ENCODE assay signal across 14 cellular contexts in the genomic region with DNA sequence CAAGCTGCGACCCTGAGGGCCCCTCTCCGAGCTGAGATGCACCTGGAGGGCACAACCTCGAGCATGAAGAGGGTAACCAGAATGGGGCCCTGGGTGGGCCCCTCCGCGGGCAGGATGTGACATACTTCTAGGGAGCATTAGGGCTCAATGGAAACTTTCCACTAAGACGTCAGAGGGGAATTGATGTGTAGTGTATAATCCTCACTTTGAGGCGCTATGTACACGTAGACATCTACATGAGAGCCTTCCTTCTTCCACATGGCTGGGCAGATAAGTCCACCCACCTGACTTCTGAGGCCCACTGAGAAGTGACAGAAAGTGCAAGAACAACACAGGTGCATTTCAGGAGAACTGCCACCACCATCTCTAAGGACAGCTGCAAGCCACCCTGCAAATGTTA.
DNase-seq lines count a peak whose midpoint lies in the region; ATAC-seq and TF ChIP-seq lines count a peak whose summit lies in the region.
"Had no signal": no experiment of that assay in that cellular context is flagged by ENCODE, and none has a peak within 500 bp of the region (broad histone marks: within the 10 kb centered on the region; RNA-seq: fewer than 3 reads in every experiment).

No MANE protein-coding gene starts in this region.

- TF ChIP-seq EP300 in stomach (IDR thresholded peaks at IDR 0.05), result no peak

- H3K27me3 ChIP-seq in stomach (no peaks in the 10 kb centered on the region), HAP-1 (ENCODE audit: low read depth) (no peaks in the 10 kb centered on the region)

- H3K27ac Mint-ChIP-seq in activated naive CD8-positive, alpha-beta T cell treated with anti-CD3 and anti-CD28 coated beads, Interleukin-2, amount 10 ng/mL, durations not matched to agents 7 days and 5 days, result peak overlapping the region; percentile 9
- H3K27ac Mint-ChIP-seq: endodermal cell, T-cell had no signal

- H3K9me3 Mint-ChIP-seq in activated naive CD8-positive, alpha-beta T cell treated with anti-CD3 and anti-CD28 coated beads, Interleukin-2, amount 10 ng/mL, durations not matched to agents 7 days and 5 days, result no peaks in the 10 kb centered on the region
- H3K9me3 Mint-ChIP-seq: endodermal cell, H9, T-cell had no signal

- ATAC-seq in GM18499 (IDR thresholded peaks at IDR 0.05; ENCODE audit: insufficient read depth, unreplicated experiment), result peak; percentile 57
- peak; percentile 66 for ATAC-seq in GM21390 (IDR thresholded peaks at IDR 0.05; ENCODE audit: unreplicated experiment)
- ATAC-seq in HG03103 (IDR thresholded peaks at IDR 0.05; ENCODE audit: low read depth, unreplicated experiment), result peak; percentile 56
- ATAC-seq in activated naive CD8-positive, alpha-beta T cell treated with anti-CD3 and anti-CD28 coated beads, Interleukin-2, amount 10 ng/mL, durations not matched to agents 7 days and 5 days (ENCODE audit: low read depth), result peak; percentile 31
- no peak for ATAC-seq in HG03097 (IDR thresholded peaks at IDR 0.05; ENCODE audit: low FRiP score, unreplicated experiment)

- intact Hi-C loops in stomach (cut with DNase I; ENCODE audit: low total_unique reads), result no loop called here

- H3K36me3 ChIP-seq in stomach (peaks cover 0 to 8% (median 6%) of the 10 kb centered on the region in 4 donors), HAP-1 (replicated peaks) (no peaks in the 10 kb centered on the region; the same call in 1 of the 2 replicates)

- DNase-seq in activated naive CD8-positive, alpha-beta T cell treated with anti-CD3 and anti-CD28 coated beads, Interleukin-2, amount 10 ng/mL, durations not matched to agents 7 days and 5 days, result no peak
- no peak for DNase-seq in stomach
- DNase-seq in NCI-H2081 (lab: John Stamatoyannopoulos, UW), result no peak
- DNase-seq in HAP-1 (ENCODE audit: low spot score in 2 of 2), result no peak
- DNase-seq: endodermal cell, H9, kidney, NCI-H187, retina, T-cell had no signal

- H3K27ac ChIP-seq in stomach, result peak overlapping the region in 1 of 5 donors; percentile 76

- no peak for TF ChIP-seq CTCF in stomach (IDR thresholded peaks at IDR 0.05)

- in situ Hi-C loops in HAP-1 (cut with MboI; ENCODE audit: low sequenced_read_pairs), result no loop called here

- TF ChIP-seq POLR2A in stomach (IDR thresholded peaks at IDR 0.05), result no peak

- H3K9me3 ChIP-seq in stomach (no peaks in the 10 kb centered on the region), HAP-1 (no peaks in the 10 kb centered on the region)

- POLR2A ChIA-PET in activated naive CD8-positive, alpha-beta T cell treated with anti-CD3 and anti-CD28 coated beads, Interleukin-2, amount 10 ng/mL, durations not matched to agents 7 days and 5 days (lab: Charles Lee), result no interaction called here

- H3K4me1 ChIP-seq in stomach (peaks cover 38 to 69% (median 50%) of the 10 kb centered on the region in 4 donors), HAP-1 (no peaks in the 10 kb centered on the region)

- H3K36me3 Mint-ChIP-seq in activated naive CD8-positive, alpha-beta T cell treated with anti-CD3 and anti-CD28 coated beads, Interleukin-2, amount 10 ng/mL, durations not matched to agents 7 days and 5 days, result peaks cover 1% of the 10 kb centered on the region

- peaks cover 26% of the 10 kb centered on the region for H3K4me1 Mint-ChIP-seq in activated naive CD8-positive, alpha-beta T cell treated with anti-CD3 and anti-CD28 coated beads, Interleukin-2, amount 10 ng/mL, durations not matched to agents 7 days and 5 days

- H3K4me3 ChIP-seq in stomach (no peak overlapping the region), HAP-1 (no peak overlapping the region)

- no peak overlapping the region for H3K4me3 Mint-ChIP-seq in activated naive CD8-positive, alpha-beta T cell treated with anti-CD3 and anti-CD28 coated beads, Interleukin-2, amount 10 ng/mL, durations not matched to agents 7 days and 5 days
- H3K4me3 Mint-ChIP-seq: endodermal cell, H9, T-cell had no signal

- 66 to 81% (median 72%) methylated on average over 6 to 8 of the region's 8 CpGs for WGBS in stomach, 5 donors

- no peaks in the 10 kb centered on the region for H3K27me3 Mint-ChIP-seq in activated naive CD8-positive, alpha-beta T cell treated with anti-CD3 and anti-CD28 coated beads, Interleukin-2, amount 10 ng/mL, durations not matched to agents 7 days and 5 days
- H3K27me3 Mint-ChIP-seq: T-cell had no signal
